8 cellular contexts compared by ENCODE assay signal in the genomic region with DNA sequence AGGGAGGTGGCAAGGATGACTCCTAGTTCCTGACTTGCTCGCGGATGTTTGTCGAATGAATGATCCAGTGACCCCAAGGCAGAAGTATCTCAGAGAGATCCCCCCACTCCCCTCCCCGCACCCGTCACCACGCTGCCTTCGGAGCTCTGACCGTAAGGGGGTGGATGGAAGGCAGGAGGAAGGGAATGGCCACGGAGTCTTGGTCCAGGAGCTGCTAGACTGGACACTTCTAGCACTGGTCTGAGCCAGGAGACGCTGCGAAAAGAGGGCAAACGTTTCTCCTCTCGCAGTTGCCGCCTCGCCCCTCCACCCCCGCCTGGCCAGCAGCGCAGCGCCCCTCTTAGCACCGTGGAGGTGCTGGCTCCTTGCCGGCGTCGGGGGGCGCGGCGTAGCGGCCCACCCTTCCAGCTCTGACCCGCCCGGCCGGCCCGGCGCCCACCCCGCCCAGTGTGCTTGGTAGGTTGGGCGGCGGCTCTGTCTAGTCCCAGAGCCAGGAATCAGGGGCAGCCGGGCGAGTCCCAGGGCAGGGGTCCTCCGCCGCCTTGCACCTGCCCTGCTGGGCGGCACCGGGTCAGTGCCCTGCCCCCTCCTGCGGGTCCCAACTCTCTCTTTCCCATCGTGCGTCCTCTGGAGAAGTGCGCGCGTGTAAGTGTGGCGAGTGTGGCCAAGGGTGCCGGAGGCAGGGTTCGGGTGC. TPM values are rescaled to one million over a fixed set of nuclear protein-coding genes. Genes with fewer than 3 reads are reported as not detected.
DNase-seq lines count a peak whose midpoint lies in the region; ATAC-seq, FAIRE-seq and TF ChIP-seq lines count a peak whose summit lies in the region.

No MANE protein-coding gene starts in this region.

- no peak for FAIRE-seq in RCC 7860 (lab: Jason Lieb, UNC)

- H3K27ac Mint-ChIP-seq in activated naive CD8-positive, alpha-beta T cell, result peak overlapping the region; percentile 50

- intact Hi-C loops in left ventricle myocardium superior (cut with micrococcal nuclease), result no loop called here

- H3K9me3 Mint-ChIP-seq in activated naive CD8-positive, alpha-beta T cell (ENCODE audit: low read depth), result peaks cover 5% of the 10 kb centered on the region

- peaks cover 26% of the 10 kb centered on the region for H3K4me1 Mint-ChIP-seq in activated naive CD8-positive, alpha-beta T cell (ENCODE audit: low read depth)

- CTCF ChIA-PET in AG04449 (lab: Yijun Ruan, JAX), result no interaction called here

- H3K27me3 Mint-ChIP-seq in activated naive CD8-positive, alpha-beta T cell, result no peaks in the 10 kb centered on the region

- DNase-seq in AG04449 (ENCODE audit: low read depth, low spot score) (no peak), HCEC 1CT (peak; percentile 9), left ventricle myocardium superior (peak; percentile 74), retinal pigment epithelial cell (ENCODE audit: low read depth) (no peak), NCI-H187 (lab: John Stamatoyannopoulos, UW) (no peak), RCC 7860 (ENCODE audit: low spot score) (no peak), RPMI8226 (no peak)

- H3K4me3 Mint-ChIP-seq in activated naive CD8-positive, alpha-beta T cell, result peak overlapping the region; percentile 77

- ATAC-seq in left ventricle myocardium superior, result peak; percentile 18

- no peak for TF ChIP-seq CTCF in AG04449 (IDR thresholded peaks at IDR 0.05; ENCODE audit: insufficient read depth, low read length, missing control alignments)
- no peak for TF ChIP-seq CTCF in retinal pigment epithelial cell (conservative IDR thresholded peaks at IDR 0.05; ENCODE audit: low read depth, low read length)

- peaks cover 8% of the 10 kb centered on the region for H3K36me3 Mint-ChIP-seq in activated naive CD8-positive, alpha-beta T cell

- POLR2A ChIA-PET in AG04449 (lab: Yijun Ruan, JAX), result interaction anchor here (1.9 kb wide), 1 partner anchor 58 kb away, joined by 9 read pairs; a partner anchor contains a TSS

- H3K4me3 ChIP-seq in AG04449 (ENCODE audit: low read depth, low read length), result peak overlapping the region; percentile 66
- H3K4me3 ChIP-seq in retinal pigment epithelial cell (ENCODE audit: low read length), result peak overlapping the region; percentile 74

RNA-seq across cellular contexts. Expression of a gene that starts 2.4 kb away (rescaled TPM):
- 339 TPM for total RNA-seq in left ventricle myocardium superior

RNA-seq across cellular contexts. Expression of a gene that starts 10.2 kb away (rescaled TPM):
- 115 TPM for total RNA-seq in left ventricle myocardium superior

RNA-seq across cellular contexts. Expression of a gene that starts 27.6 kb away (rescaled TPM):
- 2.1 TPM for total RNA-seq in left ventricle myocardium superior

RNA-seq across cellular contexts. Expression of a gene that starts 42.8 kb away (rescaled TPM):
- total RNA-seq in left ventricle myocardium superior, result 22.6 TPM

RNA-seq across cellular contexts. Expression of a gene that starts 57.5 kb away (rescaled TPM):
- total RNA-seq in left ventricle myocardium superior, result 76.9 TPM

Comparison
In these comparisons a context has a peak if more than half of its experiments do, and no peak if none do; other contexts are left out.
1. DNase-seq: peak in HCEC 1CT (single experiment) and left ventricle myocardium superior (single experiment); none in AG04449 (single experiment), retinal pigment epithelial cell (single experiment), NCI-H187 (0 of 2), RCC 7860 (single experiment) and RPMI8226 (single experiment).